In genomic region chr5:83323557-83323956, GRCh38 we compare ENCODE assay signal across 16 cellular contexts.
DNase-seq lines count a peak whose midpoint lies in the region; ATAC-seq, FAIRE-seq and TF ChIP-seq lines count a peak whose summit lies in the region.
"Had no signal": no experiment of that assay in that cellular context is flagged by ENCODE, and none has a peak within 500 bp of the region (broad histone marks: within the 10 kb centered on the region; RNA-seq: fewer than 3 reads in every experiment).

No MANE protein-coding gene starts in this region.

- no peak overlapping the region for H3K4me3 Mint-ChIP-seq in glutamatergic neuron (ENCODE audit: unreplicated experiment)
- no peak overlapping the region for H3K4me3 Mint-ChIP-seq in GM23338
- H3K4me3 Mint-ChIP-seq: CD4-positive, CD25-positive, alpha-beta regulatory T cell; IgD-negative memory B cell had no signal

- H2AFZ ChIP-seq in K562 (ENCODE audit: low read depth, low read length) (no peak overlapping the region), GM23338 (no peak overlapping the region)

- in situ Hi-C loops in K562 (cut with MboI): no loop called here

- POLR2A ChIA-PET in K562 (lab: Yijun Ruan, JAX): no interaction called here

- H3K27ac Mint-ChIP-seq in glutamatergic neuron (ENCODE audit: unreplicated experiment) (no peak overlapping the region), GM23338 (no peak overlapping the region)
- H3K27ac Mint-ChIP-seq: CD4-positive, CD25-positive, alpha-beta regulatory T cell; IgD-negative memory B cell had no signal

- H3K9ac ChIP-seq in K562 (ENCODE audit: insufficient read depth in 1 of 2, low read depth in 2 of 2, low read length in 2 of 2): no peak overlapping the region
- H3K9ac ChIP-seq: BLaER1 had no signal

- H3K4me1 Mint-ChIP-seq in glutamatergic neuron (ENCODE audit: low read depth, unreplicated experiment): peaks cover 2% of the 10 kb centered on the region
- H3K4me1 Mint-ChIP-seq in GM23338: no peaks in the 10 kb centered on the region; the same call in 2 of the 3 replicates
- H3K4me1 Mint-ChIP-seq: IgD-negative memory B cell had no signal

- TF ChIP-seq CTCF in K562 (IDR thresholded peaks at IDR 0.05 in 2 of 3, conservative IDR thresholded peaks at IDR 0.05 in 1 of 3; ENCODE audit: insufficient read depth in 2 of 3, low read depth in 1 of 3, low read length in 3 of 3) (no peak), glutamatergic neuron (IDR thresholded peaks at IDR 0.05; ENCODE audit: partially characterized antibody, unreplicated experiment) (no peak), GM23338 (conservative IDR thresholded peaks at IDR 0.05; ENCODE audit: low read depth in 2 of 2) (no peak)

- no peaks in the 10 kb centered on the region for H3K27me3 Mint-ChIP-seq in glutamatergic neuron (ENCODE audit: unreplicated experiment)
- no peaks in the 10 kb centered on the region for H3K27me3 Mint-ChIP-seq in GM23338 (ENCODE audit: insufficient read depth, low read depth, poor library complexity)
- H3K27me3 Mint-ChIP-seq: CD4-positive, CD25-positive, alpha-beta regulatory T cell; IgD-negative memory B cell had no signal

- ATAC-seq in K562: no peak
- ATAC-seq in GM23338: no peak
- no peak for ATAC-seq in GM21576 (IDR thresholded peaks at IDR 0.05; ENCODE audit: unreplicated experiment)
- ATAC-seq: HCT116 had no signal

- H3F3A ChIP-seq in GM23338 (replicated peaks; ENCODE audit: low read depth): no peaks in the 10 kb centered on the region

- H4K20me1 ChIP-seq in K562 (replicated peaks; ENCODE audit: control insufficient read depth, insufficient read depth, low read length) (no peaks in the 10 kb centered on the region), GM23338 (replicated peaks; ENCODE audit: insufficient read depth) (no peaks in the 10 kb centered on the region)
- H4K20me1 ChIP-seq: BLaER1 had no signal

- CTCF ChIA-PET in K562 (lab: Yijun Ruan, JAX; ENCODE audit: low intra/inter-chr PET ratio): no interaction called here

- H3K27me3 ChIP-seq in K562 (ENCODE audit: control insufficient read depth in 2 of 2, insufficient read depth in 2 of 2, low read length in 2 of 2) (no peaks in the 10 kb centered on the region), GM23338 (ENCODE audit: insufficient read depth) (no peaks in the 10 kb centered on the region)
- H3K27me3 ChIP-seq: BLaER1 had no signal

- FAIRE-seq in K562 (lab: Jason Lieb, UNC): no peak
- FAIRE-seq: H54 had no signal

- BruUV-seq in K562 (replicated peaks; lab: Mats Ljungman, UMichigan): no TSS peak

- peak; percentile 53 for DNase-seq in SIG-M5 treated with dmso at 0.1 percent for 504 hours (lab: John Stamatoyannopoulos, UW; ENCODE audit: unreplicated experiment)
- no peak for DNase-seq in SIG-M5 (lab: John Stamatoyannopoulos, UW)
- peak; percentile 64 to 94 for DNase-seq in NOMO-1 (lab: John Stamatoyannopoulos, UW; ENCODE audit: unreplicated experiment in 2 of 2)
- DNase-seq in K562 (ENCODE audit: extremely low read depth in 1 of 4, low spot score in 3 of 4): no peak
- DNase-seq in glutamatergic neuron: no peak
- no peak for DNase-seq in T-helper 1 cell
- no peak for DNase-seq in GM23338 (ENCODE audit: low spot score)
- DNase-seq: AML-193; CD4-positive, CD25-positive, alpha-beta regulatory T cell; DMS53 had no signal

- intact Hi-C loops in K562 (cut with micrococcal nuclease): no loop called here

- no peaks in the 10 kb centered on the region for H3K79me2 ChIP-seq in K562 (ENCODE audit: control insufficient read depth, insufficient read depth, low read length)
- H3K79me2 ChIP-seq in GM23338 (replicated peaks; ENCODE audit: insufficient read depth): no peaks in the 10 kb centered on the region

- H3K9me3 ChIP-seq in K562 (replicated peaks; ENCODE audit: control insufficient read depth, insufficient read depth, low read depth, low read length): no peaks in the 10 kb centered on the region
- H3K9me3 ChIP-seq: BLaER1 had no signal

- H3K9me1 ChIP-seq in K562 (ENCODE audit: control insufficient read depth, insufficient read depth, low read length): no peaks in the 10 kb centered on the region

- H3K36me3 Mint-ChIP-seq in glutamatergic neuron (ENCODE audit: unreplicated experiment): no peaks in the 10 kb centered on the region
- H3K36me3 Mint-ChIP-seq in GM23338 (ENCODE audit: low read depth): no peaks in the 10 kb centered on the region
- H3K36me3 Mint-ChIP-seq: CD4-positive, CD25-positive, alpha-beta regulatory T cell had no signal

- no peak for TF ChIP-seq POLR2A in K562 (conservative IDR thresholded peaks at IDR 0.05)

- H3K36me3 ChIP-seq in K562 (ENCODE audit: control insufficient read depth, insufficient read depth, low read length) (no peaks in the 10 kb centered on the region), GM23338 (ENCODE audit: insufficient read depth) (no peaks in the 10 kb centered on the region)
- H3K36me3 ChIP-seq: BLaER1 had no signal

- H3K9me3 Mint-ChIP-seq in glutamatergic neuron (ENCODE audit: unreplicated experiment) (no peaks in the 10 kb centered on the region), GM23338 (no peaks in the 10 kb centered on the region)

- H3K4me2 ChIP-seq in K562 (ENCODE audit: insufficient read depth, low read length) (no peak overlapping the region), GM23338 (no peak overlapping the region)
- H3K4me2 ChIP-seq: BLaER1 had no signal

- no peak overlapping the region for H3K27ac ChIP-seq in K562 (ENCODE audit: extremely low read depth, low read depth, low read length)
- H3K27ac ChIP-seq in GM23338 (ENCODE audit: low read depth): no peak overlapping the region
- H3K27ac ChIP-seq: 22Rv1, BLaER1 had no signal

- H3K9me2 ChIP-seq in GM23338 (ENCODE audit: insufficient read depth): no peaks in the 10 kb centered on the region

- TF ChIP-seq EP300 in K562 (IDR thresholded peaks at IDR 0.05; ENCODE audit: low read length): no peak

- no peaks in the 10 kb centered on the region for H3K4me1 ChIP-seq in K562 (replicated peaks in 1 of 2; ENCODE audit: control insufficient read depth in 2 of 2, insufficient read depth in 2 of 2, low read length in 2 of 2)
- no peaks in the 10 kb centered on the region for H3K4me1 ChIP-seq in GM23338 (ENCODE audit: insufficient read depth)
- H3K4me1 ChIP-seq: BLaER1 had no signal

- H3K4me3 ChIP-seq in K562 (no peak overlapping the region), GM23338 (no peak overlapping the region)
- H3K4me3 ChIP-seq: BLaER1 had no signal

- TF ChIP-seq RAD21 in K562 (CRISPR knock-in tag; conservative IDR thresholded peaks at IDR 0.05 in 1 of 2, IDR thresholded peaks at IDR 0.05 in 1 of 2): no peak

TF ChIP-seq in K562, 482 proteins besides CTCF, POLR2A, EP300 and RAD21:
- TF ChIP-seq, protein P1, sequence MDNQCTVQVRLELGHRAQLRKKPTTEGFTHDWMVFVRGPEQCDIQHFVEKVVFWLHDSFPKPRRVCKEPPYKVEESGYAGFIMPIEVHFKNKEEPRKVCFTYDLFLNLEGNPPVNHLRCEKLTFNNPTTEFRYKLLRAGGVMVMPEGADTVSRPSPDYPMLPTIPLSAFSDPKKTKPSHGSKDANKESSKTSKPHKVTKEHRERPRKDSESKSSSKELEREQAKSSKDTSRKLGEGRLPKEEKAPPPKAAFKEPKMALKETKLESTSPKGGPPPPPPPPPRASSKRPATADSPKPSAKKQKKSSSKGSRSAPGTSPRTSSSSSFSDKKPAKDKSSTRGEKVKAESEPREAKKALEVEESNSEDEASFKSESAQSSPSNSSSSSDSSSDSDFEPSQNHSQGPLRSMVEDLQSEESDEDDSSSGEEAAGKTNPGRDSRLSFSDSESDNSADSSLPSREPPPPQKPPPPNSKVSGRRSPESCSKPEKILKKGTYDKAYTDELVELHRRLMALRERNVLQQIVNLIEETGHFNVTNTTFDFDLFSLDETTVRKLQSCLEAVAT (IDR thresholded peaks at IDR 0.05): no peak
- TF ChIP-seq ZNF316 (IDR thresholded peaks at IDR 0.05): peak; percentile 59; the same call in 1 of the 2 replicates

Comparison
In these comparisons a context has a peak if more than half of its experiments do, and no peak if none do; other contexts are left out.
1. DNase-seq: peak in SIG-M5 treated with dmso at 0.1 percent for 504 hours (single experiment) and NOMO-1 (2 of 2); none in SIG-M5 (single experiment), K562 (0 of 4), glutamatergic neuron (single experiment), T-helper 1 cell (0 of 5) and GM23338 (single experiment).